1 cellular context compared by ENCODE assay signal in the genomic region with DNA sequence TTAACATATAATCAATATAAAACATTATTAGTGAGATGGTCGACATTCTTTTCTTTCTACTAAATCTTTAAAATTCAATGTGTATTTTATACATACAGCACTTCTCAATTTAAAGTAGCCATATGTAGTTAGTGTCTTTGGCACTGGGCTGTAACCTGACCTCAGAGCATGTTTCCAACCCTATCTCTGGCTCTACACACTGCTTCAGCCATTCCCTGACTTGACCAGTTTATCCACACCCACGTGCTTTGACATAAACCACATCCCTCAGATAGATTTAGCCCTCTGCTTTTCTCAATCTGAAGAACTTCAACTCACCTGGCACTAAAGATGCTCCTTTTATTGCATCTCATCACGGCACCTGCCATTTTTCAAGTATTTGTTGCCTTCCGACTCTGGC.
TF ChIP-seq lines count a peak whose summit lies in the region.

No MANE protein-coding gene starts in this region.

TF ChIP-seq in GM23338, 12 proteins besides CTCF, POLR2A, EP300 and RAD21:
- TF ChIP-seq, protein P1, sequence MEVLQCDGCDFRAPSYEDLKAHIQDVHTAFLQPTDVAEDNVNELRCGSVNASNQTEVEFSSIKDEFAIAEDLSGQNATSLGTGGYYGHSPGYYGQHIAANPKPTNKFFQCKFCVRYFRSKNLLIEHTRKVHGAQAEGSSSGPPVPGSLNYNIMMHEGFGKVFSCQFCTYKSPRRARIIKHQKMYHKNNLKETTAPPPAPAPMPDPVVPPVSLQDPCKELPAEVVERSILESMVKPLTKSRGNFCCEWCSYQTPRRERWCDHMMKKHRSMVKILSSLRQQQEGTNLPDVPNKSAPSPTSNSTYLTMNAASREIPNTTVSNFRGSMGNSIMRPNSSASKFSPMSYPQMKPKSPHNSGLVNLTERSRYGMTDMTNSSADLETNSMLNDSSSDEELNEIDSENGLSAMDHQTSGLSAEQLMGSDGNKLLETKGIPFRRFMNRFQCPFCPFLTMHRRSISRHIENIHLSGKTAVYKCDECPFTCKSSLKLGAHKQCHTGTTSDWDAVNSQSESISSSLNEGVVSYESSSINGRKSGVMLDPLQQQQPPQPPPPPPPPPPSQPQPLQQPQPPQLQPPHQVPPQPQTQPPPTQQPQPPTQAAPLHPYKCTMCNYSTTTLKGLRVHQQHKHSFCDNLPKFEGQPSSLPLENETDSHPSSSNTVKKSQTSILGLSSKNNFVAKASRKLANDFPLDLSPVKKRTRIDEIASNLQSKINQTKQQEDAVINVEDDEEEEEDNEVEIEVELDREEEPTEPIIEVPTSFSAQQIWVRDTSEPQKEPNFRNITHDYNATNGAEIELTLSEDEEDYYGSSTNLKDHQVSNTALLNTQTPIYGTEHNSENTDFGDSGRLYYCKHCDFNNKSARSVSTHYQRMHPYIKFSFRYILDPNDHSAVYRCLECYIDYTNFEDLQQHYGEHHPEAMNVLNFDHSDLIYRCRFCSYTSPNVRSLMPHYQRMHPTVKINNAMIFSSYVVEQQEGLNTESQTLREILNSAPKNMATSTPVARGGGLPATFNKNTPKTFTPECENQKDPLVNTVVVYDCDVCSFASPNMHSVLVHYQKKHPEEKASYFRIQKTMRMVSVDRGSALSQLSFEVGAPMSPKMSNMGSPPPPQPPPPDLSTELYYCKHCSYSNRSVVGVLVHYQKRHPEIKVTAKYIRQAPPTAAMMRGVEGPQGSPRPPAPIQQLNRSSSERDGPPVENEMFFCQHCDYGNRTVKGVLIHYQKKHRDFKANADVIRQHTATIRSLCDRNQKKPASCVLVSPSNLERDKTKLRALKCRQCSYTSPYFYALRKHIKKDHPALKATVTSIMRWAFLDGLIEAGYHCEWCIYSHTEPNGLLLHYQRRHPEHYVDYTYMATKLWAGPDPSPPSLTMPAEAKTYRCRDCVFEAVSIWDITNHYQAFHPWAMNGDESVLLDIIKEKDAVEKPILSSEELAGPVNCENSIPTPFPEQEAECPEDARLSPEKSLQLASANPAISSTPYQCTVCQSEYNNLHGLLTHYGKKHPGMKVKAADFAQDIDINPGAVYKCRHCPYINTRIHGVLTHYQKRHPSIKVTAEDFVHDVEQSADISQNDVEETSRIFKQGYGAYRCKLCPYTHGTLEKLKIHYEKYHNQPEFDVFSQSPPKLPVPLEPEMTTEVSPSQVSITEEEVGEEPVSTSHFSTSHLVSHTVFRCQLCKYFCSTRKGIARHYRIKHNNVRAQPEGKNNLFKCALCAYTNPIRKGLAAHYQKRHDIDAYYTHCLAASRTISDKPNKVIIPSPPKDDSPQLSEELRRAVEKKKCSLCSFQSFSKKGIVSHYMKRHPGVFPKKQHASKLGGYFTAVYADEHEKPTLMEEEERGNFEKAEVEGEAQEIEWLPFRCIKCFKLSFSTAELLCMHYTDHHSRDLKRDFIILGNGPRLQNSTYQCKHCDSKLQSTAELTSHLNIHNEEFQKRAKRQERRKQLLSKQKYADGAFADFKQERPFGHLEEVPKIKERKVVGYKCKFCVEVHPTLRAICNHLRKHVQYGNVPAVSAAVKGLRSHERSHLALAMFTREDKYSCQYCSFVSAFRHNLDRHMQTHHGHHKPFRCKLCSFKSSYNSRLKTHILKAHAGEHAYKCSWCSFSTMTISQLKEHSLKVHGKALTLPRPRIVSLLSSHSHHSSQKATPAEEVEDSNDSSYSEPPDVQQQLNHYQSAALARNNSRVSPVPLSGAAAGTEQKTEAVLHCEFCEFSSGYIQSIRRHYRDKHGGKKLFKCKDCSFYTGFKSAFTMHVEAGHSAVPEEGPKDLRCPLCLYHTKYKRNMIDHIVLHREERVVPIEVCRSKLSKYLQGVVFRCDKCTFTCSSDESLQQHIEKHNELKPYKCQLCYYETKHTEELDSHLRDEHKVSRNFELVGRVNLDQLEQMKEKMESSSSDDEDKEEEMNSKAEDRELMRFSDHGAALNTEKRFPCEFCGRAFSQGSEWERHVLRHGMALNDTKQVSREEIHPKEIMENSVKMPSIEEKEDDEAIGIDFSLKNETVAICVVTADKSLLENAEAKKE (CRISPR knock-in tag; IDR thresholded peaks at IDR 0.05) = no peak
- TF ChIP-seq, protein P2, sequence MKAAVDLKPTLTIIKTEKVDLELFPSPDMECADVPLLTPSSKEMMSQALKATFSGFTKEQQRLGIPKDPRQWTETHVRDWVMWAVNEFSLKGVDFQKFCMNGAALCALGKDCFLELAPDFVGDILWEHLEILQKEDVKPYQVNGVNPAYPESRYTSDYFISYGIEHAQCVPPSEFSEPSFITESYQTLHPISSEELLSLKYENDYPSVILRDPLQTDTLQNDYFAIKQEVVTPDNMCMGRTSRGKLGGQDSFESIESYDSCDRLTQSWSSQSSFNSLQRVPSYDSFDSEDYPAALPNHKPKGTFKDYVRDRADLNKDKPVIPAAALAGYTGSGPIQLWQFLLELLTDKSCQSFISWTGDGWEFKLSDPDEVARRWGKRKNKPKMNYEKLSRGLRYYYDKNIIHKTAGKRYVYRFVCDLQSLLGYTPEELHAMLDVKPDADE (IDR thresholded peaks at IDR 0.05) = no peak
- TF ChIP-seq STAT1 (IDR thresholded peaks at IDR 0.05; ENCODE audit: unreplicated experiment) (no peak), ZNF331 (CRISPR knock-in tag; IDR thresholded peaks at IDR 0.05; ENCODE audit: low read depth) (no peak), ZNF114 (CRISPR knock-in tag; IDR thresholded peaks at IDR 0.05) (no peak), EZH2 (IDR thresholded peaks at IDR 0.05; ENCODE audit: low read depth, unreplicated experiment) (no peak), JUNB (IDR thresholded peaks at IDR 0.05; ENCODE audit: unreplicated experiment) (no peak), NANOG (IDR thresholded peaks at IDR 0.05; ENCODE audit: borderline replicate concordance) (no peak), EZH2phosphoT487 (IDR thresholded peaks at IDR 0.05; ENCODE audit: unreplicated experiment) (no peak)
- TF ChIP-seq, protein P3, sequence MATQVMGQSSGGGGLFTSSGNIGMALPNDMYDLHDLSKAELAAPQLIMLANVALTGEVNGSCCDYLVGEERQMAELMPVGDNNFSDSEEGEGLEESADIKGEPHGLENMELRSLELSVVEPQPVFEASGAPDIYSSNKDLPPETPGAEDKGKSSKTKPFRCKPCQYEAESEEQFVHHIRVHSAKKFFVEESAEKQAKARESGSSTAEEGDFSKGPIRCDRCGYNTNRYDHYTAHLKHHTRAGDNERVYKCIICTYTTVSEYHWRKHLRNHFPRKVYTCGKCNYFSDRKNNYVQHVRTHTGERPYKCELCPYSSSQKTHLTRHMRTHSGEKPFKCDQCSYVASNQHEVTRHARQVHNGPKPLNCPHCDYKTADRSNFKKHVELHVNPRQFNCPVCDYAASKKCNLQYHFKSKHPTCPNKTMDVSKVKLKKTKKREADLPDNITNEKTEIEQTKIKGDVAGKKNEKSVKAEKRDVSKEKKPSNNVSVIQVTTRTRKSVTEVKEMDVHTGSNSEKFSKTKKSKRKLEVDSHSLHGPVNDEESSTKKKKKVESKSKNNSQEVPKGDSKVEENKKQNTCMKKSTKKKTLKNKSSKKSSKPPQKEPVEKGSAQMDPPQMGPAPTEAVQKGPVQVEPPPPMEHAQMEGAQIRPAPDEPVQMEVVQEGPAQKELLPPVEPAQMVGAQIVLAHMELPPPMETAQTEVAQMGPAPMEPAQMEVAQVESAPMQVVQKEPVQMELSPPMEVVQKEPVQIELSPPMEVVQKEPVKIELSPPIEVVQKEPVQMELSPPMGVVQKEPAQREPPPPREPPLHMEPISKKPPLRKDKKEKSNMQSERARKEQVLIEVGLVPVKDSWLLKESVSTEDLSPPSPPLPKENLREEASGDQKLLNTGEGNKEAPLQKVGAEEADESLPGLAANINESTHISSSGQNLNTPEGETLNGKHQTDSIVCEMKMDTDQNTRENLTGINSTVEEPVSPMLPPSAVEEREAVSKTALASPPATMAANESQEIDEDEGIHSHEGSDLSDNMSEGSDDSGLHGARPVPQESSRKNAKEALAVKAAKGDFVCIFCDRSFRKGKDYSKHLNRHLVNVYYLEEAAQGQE (IDR thresholded peaks at IDR 0.05; ENCODE audit: unreplicated experiment) = no peak
